8 cellular contexts compared by ENCODE assay signal in the genomic region with DNA sequence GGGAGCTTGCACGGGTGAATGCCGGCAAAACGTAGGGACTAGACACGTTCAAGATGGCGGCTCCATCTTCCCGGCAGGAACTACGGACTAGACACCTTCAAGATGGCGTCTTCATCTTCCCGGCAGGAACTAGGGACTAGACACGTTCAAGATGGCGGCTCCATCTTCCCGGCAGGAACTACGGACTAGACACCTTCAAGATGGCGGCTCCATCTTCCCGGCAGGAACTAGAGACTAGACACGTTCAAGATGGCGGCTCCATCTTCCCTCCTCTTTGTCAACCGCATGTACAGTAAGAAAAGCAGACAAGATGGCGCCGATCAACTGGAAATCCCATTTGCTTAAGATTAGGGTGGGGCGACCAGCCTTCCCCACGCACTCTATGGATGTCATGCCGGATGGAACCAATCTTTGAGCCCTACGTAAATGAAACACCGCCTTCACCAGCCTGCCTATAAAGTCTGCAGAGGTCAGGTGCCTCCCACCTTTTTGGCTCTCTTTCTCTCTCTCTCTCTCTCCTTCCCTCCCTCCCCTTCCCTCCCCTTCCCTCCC.
DNase-seq lines count a peak whose midpoint lies in the region; ATAC-seq and TF ChIP-seq lines count a peak whose summit lies in the region.

No MANE protein-coding gene starts in this region.

- peak overlapping the region; percentile 18 for H3K27ac ChIP-seq in stomach smooth muscle (ENCODE audit: low read length)

- DNase-seq in AG10803 (ENCODE audit: low read depth) (peak; percentile 69), HT1080 (ENCODE audit: low read depth) (peak; percentile 87), dermis blood vessel endothelial cell (peak; percentile 84), mucosa of descending colon (peak; percentile 8 to 88 (median 37))
- peak; percentile 9 for DNase-seq in activated CD4-positive, alpha-beta T cell treated with anti-CD3 and anti-CD28 coated beads for 1 hour

- H3K9me3 ChIP-seq in mucosa of descending colon (peaks cover 39% of the 10 kb centered on the region), stomach smooth muscle (ENCODE audit: control insufficient read depth in 2 of 2, low read length in 2 of 2) (peaks cover 0 to 7% of the 10 kb centered on the region in 2 donors)

- no peak overlapping the region for H3K4me3 ChIP-seq in AG10803 (ENCODE audit: low read length)
- H3K4me3 ChIP-seq in mucosa of descending colon, result no peak overlapping the region
- peak overlapping the region; percentile 40 to 55 for H3K4me3 ChIP-seq in stomach smooth muscle (ENCODE audit: low read length in 2 of 2)

- ATAC-seq in GM19035 (IDR thresholded peaks at IDR 0.05; ENCODE audit: unreplicated experiment), result peak; percentile 78
- peak; percentile 96 for ATAC-seq in mucosa of descending colon
- ATAC-seq in HG03460 (IDR thresholded peaks at IDR 0.05; ENCODE audit: unreplicated experiment), result no peak

- H3K4me1 ChIP-seq in mucosa of descending colon (ENCODE audit: low read depth) (no peaks in the 10 kb centered on the region), stomach smooth muscle (ENCODE audit: control insufficient read depth, insufficient read depth, low read length) (no peaks in the 10 kb centered on the region)

- H3K36me3 ChIP-seq in mucosa of descending colon (ENCODE audit: low read depth) (no peaks in the 10 kb centered on the region), stomach smooth muscle (ENCODE audit: control insufficient read depth in 2 of 2, insufficient read depth in 2 of 2, low read length in 2 of 2) (no peaks in the 10 kb centered on the region)

- TF ChIP-seq CTCF in AG10803 (conservative IDR thresholded peaks at IDR 0.05; ENCODE audit: low read length) (no peak), mucosa of descending colon (IDR thresholded peaks at IDR 0.05) (no peak)

- H3K9ac ChIP-seq in stomach smooth muscle (ENCODE audit: low read length in 2 of 2), result no peak overlapping the region

- intact Hi-C loops in mucosa of descending colon (cut with DNase I, micrococcal nuclease), result no loop called here

- H3K27me3 ChIP-seq in stomach smooth muscle (ENCODE audit: control insufficient read depth in 1 of 2, insufficient read depth in 2 of 2, low read length in 2 of 2), result no peaks in the 10 kb centered on the region

Comparison
In these comparisons a context has a peak if more than half of its experiments do, and no peak if none do; other contexts are left out.
1. DNase-seq: peak in every context shown above with its lines; median percentile 87 in HT1080; 84 in dermis blood vessel endothelial cell; 69 in AG10803; 37 in mucosa of descending colon; 9 in activated CD4-positive, alpha-beta T cell treated with anti-CD3 and anti-CD28 coated beads for 1 hour.
2. H3K4me3 ChIP-seq: peak in stomach smooth muscle (2 of 2); none in AG10803 (single experiment) and mucosa of descending colon (single experiment).